In genomic region chr11:114059984-114060401, GRCh38 we compare ENCODE assay signal across 8 cellular contexts. TPM values are rescaled to one million over a fixed set of nuclear protein-coding genes. Genes with fewer than 3 reads are reported as not detected.
A peak's percentile ranks its signal among the peaks of the same experiment; 100 is the strongest.
DNase-seq lines count a peak whose midpoint lies in the region; ATAC-seq and TF ChIP-seq lines count a peak whose summit lies in the region.

No MANE protein-coding gene starts in this region.

- H3K9me3 ChIP-seq in RWPE2 (ENCODE audit: severe bottlenecking) (no peaks in the 10 kb centered on the region), lower lobe of right lung (no peaks in the 10 kb centered on the region), testis (no peaks in the 10 kb centered on the region)

- peak; percentile 11; the same call in 2 of the 3 replicates for ATAC-seq in RWPE2 (ENCODE audit: low read depth)
- ATAC-seq in lower lobe of right lung: peak; percentile 37 to 40
- no peak for ATAC-seq in GM19395 (IDR thresholded peaks at IDR 0.05; ENCODE audit: unreplicated experiment)
- no peak for ATAC-seq in GM21786 (IDR thresholded peaks at IDR 0.05; ENCODE audit: unreplicated experiment)

- peak overlapping the region; percentile 68 for H3K4me3 ChIP-seq in RWPE2 (ENCODE audit: severe bottlenecking)
- H3K4me3 ChIP-seq in choroid plexus epithelial cell (ENCODE audit: low read depth, low read length): peak overlapping the region; percentile 95
- peak overlapping the region; percentile 85 for H3K4me3 ChIP-seq in lower lobe of right lung
- H3K4me3 ChIP-seq in testis: peak overlapping the region; percentile 90 to 96

- TF ChIP-seq POLR2A in testis (IDR thresholded peaks at IDR 0.05): no peak

- H3K27me3 ChIP-seq in RWPE2 (ENCODE audit: insufficient read depth, poor library complexity, severe bottlenecking) (peaks cover 16% of the 10 kb centered on the region), lower lobe of right lung (ENCODE audit: low read depth) (peaks cover 7% of the 10 kb centered on the region), testis (no peaks in the 10 kb centered on the region)

- H3K36me3 ChIP-seq in RWPE2 (ENCODE audit: low read depth) (peaks cover 35% of the 10 kb centered on the region), lower lobe of right lung (peaks cover 21% of the 10 kb centered on the region), testis (ENCODE audit: low read depth, missing control alignments) (no peaks in the 10 kb centered on the region)

- DNase-seq in GM13976 (ENCODE audit: low spot score) (peak; percentile 42), RWPE2 (ENCODE audit: low spot score) (no peak), choroid plexus epithelial cell (ENCODE audit: low read depth) (peak; percentile 78), lower lobe of right lung (peak; percentile 73), testis (peak; percentile 52), COLO829 (ENCODE audit: low spot score) (no peak)

- no peak for TF ChIP-seq CTCF in GM13976 (IDR thresholded peaks at IDR 0.05; ENCODE audit: borderline replicate concordance, control extremely low read depth, extremely low read depth, insufficient read depth, missing control alignments)
- TF ChIP-seq CTCF in RWPE2 (IDR thresholded peaks at IDR 0.05; ENCODE audit: poor library complexity, severe bottlenecking): no peak
- peak; percentile 41 for TF ChIP-seq CTCF in choroid plexus epithelial cell (conservative IDR thresholded peaks at IDR 0.05; ENCODE audit: low read depth, low read length)
- TF ChIP-seq CTCF in lower lobe of right lung (IDR thresholded peaks at IDR 0.05): peak; percentile 10
- no peak for TF ChIP-seq CTCF in testis (IDR thresholded peaks at IDR 0.05)

- WGBS in testis, 2 donors: 0 to 1% methylated on average over 2 to 33 of the region's 33 CpGs

- intact Hi-C loops in lower lobe of right lung (cut with DNase I) (no loop called here), testis (cut with DNase I; ENCODE audit: low total_unique reads) (loop anchor here (1.0 to 5.0 kb wide), 2 partner anchors 102 to 199 kb away; no protein-coding TSS in a partner anchor)

- H3K4me1 ChIP-seq in RWPE2 (ENCODE audit: insufficient read depth, poor library complexity, severe bottlenecking) (peaks cover 3% of the 10 kb centered on the region), lower lobe of right lung (peaks cover 50% of the 10 kb centered on the region), testis (peaks cover 22% of the 10 kb centered on the region)

- H3K27ac ChIP-seq in RWPE2 (ENCODE audit: poor library complexity, severe bottlenecking) (peak overlapping the region; percentile 49), lower lobe of right lung (peak overlapping the region; percentile 98), testis (peak overlapping the region; percentile 92 to 99)

- in situ Hi-C loops in GM13976 (cut with MboI; ENCODE audit: low sequenced_read_pairs, unreplicated experiment): no loop called here

RNA-seq across cellular contexts. Expression of gene ZBTB16, which starts 0.5 kb away (rescaled TPM):
- total RNA-seq in lower lobe of right lung: 171 TPM
- 10 to 100 TPM; 51.5 to 88.5 TPM for total RNA-seq in testis
- 11.4 TPM for polyA plus RNA-seq in testis (ENCODE audit: insufficient read depth, low read depth, low replicate concordance)

Comparison
In these comparisons a context has a peak if more than half of its experiments do, and no peak if none do; other contexts are left out.
1. DNase-seq: peak in GM13976 (single experiment), choroid plexus epithelial cell (single experiment), lower lobe of right lung (single experiment) and testis (single experiment); none in RWPE2 (single experiment) and COLO829 (single experiment).
2. CTCF ChIP-seq: peak in choroid plexus epithelial cell (single experiment) and lower lobe of right lung (single experiment); none in GM13976 (single experiment), RWPE2 (single experiment) and testis (0 of 3).
3. ATAC-seq: peak in RWPE2 (single experiment) and lower lobe of right lung (2 of 2); none in GM19395 (single experiment) and GM21786 (single experiment).
4. Peak in every context shown above with its lines, with median percentiles within 50 percentile points of each other: H3K27ac ChIP-seq and H3K4me3 ChIP-seq.